Comparison of ENCODE assay signal across 1 cellular context in genomic region chr12:4526923-4527546, GRCh38.
TF ChIP-seq lines count a peak whose summit lies in the region.

No MANE protein-coding gene starts in this region.

TF ChIP-seq in IMR-90, 13 proteins besides CTCF, POLR2A, EP300 and RAD21:
- no peak for TF ChIP-seq RCOR1 (IDR thresholded peaks at IDR 0.05; ENCODE audit: insufficient replicate concordance, low read length)
- TF ChIP-seq SMC3 (IDR thresholded peaks at IDR 0.05; ENCODE audit: low read depth, low read length) = peak; percentile 49; the same call in 1 of the 2 replicates
- TF ChIP-seq MAFK (IDR thresholded peaks at IDR 0.05; ENCODE audit: low read depth, low read length) = no peak
- no peak for TF ChIP-seq FOS (IDR thresholded peaks at IDR 0.05; ENCODE audit: low read depth, low read length)
